Comparison of ENCODE assay signal across 23 cellular contexts in genomic region chr6:132362318-132363185, GRCh38. TPM values are rescaled to one million over a fixed set of nuclear protein-coding genes. Genes with fewer than 3 reads are reported as not detected.
DNase-seq lines count a peak whose midpoint lies in the region; ATAC-seq, FAIRE-seq and TF ChIP-seq lines count a peak whose summit lies in the region.
"Had no signal": no experiment of that assay in that cellular context is flagged by ENCODE, and none has a peak within 500 bp of the region (broad histone marks: within the 10 kb centered on the region; RNA-seq: fewer than 3 reads in every experiment).

No MANE protein-coding gene starts in this region.

- H3K4me3 ChIP-seq in ACC112 (ENCODE audit: low read depth, low read length) (no peak overlapping the region), keratinocyte (ENCODE audit: control insufficient read depth in 2 of 3, extremely low read depth in 1 of 3, insufficient read depth in 2 of 3, low read depth in 1 of 3, low read length in 3 of 3) (no peak overlapping the region), small intestine (ENCODE audit: low read depth in 1 of 2, low read length in 2 of 2) (no peak overlapping the region)
- H3K4me3 ChIP-seq: neural progenitor cell, stomach, uterus had no signal

- peaks cover 11% of the 10 kb centered on the region for H3K4me1 Mint-ChIP-seq in activated T-helper 17 cell treated with anti-CD3 and anti-CD28 coated beads, Interleukin-2, amount 50 U/mL, for 72 hours

- H3K36me3 Mint-ChIP-seq in activated T-helper 17 cell treated with anti-CD3 and anti-CD28 coated beads, Interleukin-2, amount 50 U/mL, for 72 hours (ENCODE audit: low read depth): no peaks in the 10 kb centered on the region
- H3K36me3 Mint-ChIP-seq: activated naive CD8-positive, alpha-beta T cell treated with anti-CD3 and anti-CD28 coated beads, Interleukin-2, amount 10 ng/mL, durations not matched to agents 7 days and 5 days; neural progenitor cell had no signal

- DNase-seq in NCI-H524 (lab: John Stamatoyannopoulos, UW) (peak; percentile 52 to 86), keratinocyte (ENCODE audit: low read depth, low spot score) (no peak), small intestine (no peak)
- no peak for DNase-seq in central memory CD4-positive, alpha-beta T cell
- DNase-seq: activated CD4-positive, alpha-beta T cell treated with anti-CD3 and anti-CD28 coated beads, Interleukin-2, amount 50 U/mL, for 4 hours; activated naive CD8-positive, alpha-beta T cell treated with anti-CD3 and anti-CD28 coated beads, Interleukin-2, amount 10 ng/mL, durations not matched to agents 7 days and 5 days; activated T-cell treated with anti-CD3 and anti-CD28 coated beads, Interleukin-2, amount 50 U/mL, for 72 hours; CD8-positive, alpha-beta memory T cell; DND-41; hypothalamus; kidney glomerular epithelial cell; mesendoderm; NCI-H1694 treated with DMSO at 0.1 percent for 48 hours; NCI-H446; stimulated activated CD4-positive, alpha-beta T cell treated with anti-CD3 and anti-CD28 coated beads, Interleukin-15, amount 100 ng/mL, for 24 hours; stomach; uterus had no signal

- H3K79me2 ChIP-seq in ACC112 (ENCODE audit: control insufficient read depth, insufficient read depth, low read length, unreplicated experiment) (no peaks in the 10 kb centered on the region), keratinocyte (ENCODE audit: control insufficient read depth, insufficient read depth, low read length) (no peaks in the 10 kb centered on the region)

- peak; percentile 13 for FAIRE-seq in keratinocyte (lab: Jason Lieb, UNC)
- no peak for FAIRE-seq in small intestine (lab: Jason Lieb, UNC)

- dilution Hi-C loops in keratinocyte (cut with MboI; ENCODE audit: extremely low pct_ligation_motif_present, low sequenced_read_pairs): no loop called here

- no peak overlapping the region for H3K27ac Mint-ChIP-seq in activated T-helper 17 cell treated with anti-CD3 and anti-CD28 coated beads, Interleukin-2, amount 50 U/mL, for 72 hours
- H3K27ac Mint-ChIP-seq: activated naive CD8-positive, alpha-beta T cell treated with anti-CD3 and anti-CD28 coated beads, Interleukin-2, amount 10 ng/mL, durations not matched to agents 7 days and 5 days; activated T-cell treated with anti-CD3 and anti-CD28 coated beads, Interleukin-2, amount 50 U/mL, for 72 hours; neural progenitor cell had no signal

- whole genome bisulfite sequencing in small intestine, 3 donors: 38 to 62% (median 49%) methylated on average over 6 of the region's 6 CpGs

- H3K9me1 ChIP-seq in keratinocyte (ENCODE audit: control insufficient read depth, extremely low read depth, insufficient read depth, low read length): no peaks in the 10 kb centered on the region

- no peak overlapping the region for H3K9ac ChIP-seq in keratinocyte (ENCODE audit: control insufficient read depth, extremely low read depth, insufficient read depth, low read length)
- H3K9ac ChIP-seq: neural progenitor cell had no signal

- H3K4me3 Mint-ChIP-seq in activated T-helper 17 cell treated with anti-CD3 and anti-CD28 coated beads, Interleukin-2, amount 50 U/mL, for 72 hours: no peak overlapping the region
- H3K4me3 Mint-ChIP-seq: activated naive CD8-positive, alpha-beta T cell treated with anti-CD3 and anti-CD28 coated beads, Interleukin-2, amount 10 ng/mL, durations not matched to agents 7 days and 5 days; activated T-cell treated with anti-CD3 and anti-CD28 coated beads, Interleukin-2, amount 50 U/mL, for 72 hours; CD8-positive, alpha-beta memory T cell; neural progenitor cell had no signal

- no peak overlapping the region for H3K4me2 ChIP-seq in keratinocyte (ENCODE audit: control insufficient read depth, extremely low read depth, insufficient read depth, low read depth, low read length)
- H3K4me2 ChIP-seq: neural progenitor cell had no signal

- H2AFZ ChIP-seq in ACC112 (ENCODE audit: low read length, unreplicated experiment) (peak overlapping the region; percentile 44), keratinocyte (ENCODE audit: control insufficient read depth, low read length) (no peak overlapping the region)
- H2AFZ ChIP-seq: neural progenitor cell had no signal

- H3K27ac ChIP-seq in ACC112 (ENCODE audit: low read depth, low read length) (no peak overlapping the region), keratinocyte (ENCODE audit: control insufficient read depth, insufficient read depth, low read length) (no peak overlapping the region), small intestine (ENCODE audit: low read depth in 1 of 2, low read length in 1 of 2) (no peak overlapping the region)
- H3K27ac ChIP-seq: neural progenitor cell, stomach had no signal

- peaks cover 22% of the 10 kb centered on the region for H3K27me3 Mint-ChIP-seq in activated T-helper 17 cell treated with anti-CD3 and anti-CD28 coated beads, Interleukin-2, amount 50 U/mL, for 72 hours

- H4K20me1 ChIP-seq in keratinocyte (ENCODE audit: control insufficient read depth, extremely low read depth, insufficient read depth, low read length): no peaks in the 10 kb centered on the region

- H3K27me3 ChIP-seq in ACC112 (ENCODE audit: insufficient read depth, low read length): no peaks in the 10 kb centered on the region
- H3K27me3 ChIP-seq in keratinocyte (ENCODE audit: control insufficient read depth, extremely low read depth, insufficient read depth, low read length): no peaks in the 10 kb centered on the region
- H3K27me3 ChIP-seq in small intestine (ENCODE audit: control insufficient read depth in 2 of 2, insufficient read depth in 2 of 2, low read length in 2 of 2): no peaks in the 10 kb centered on the region
- H3K27me3 ChIP-seq: neural progenitor cell, stomach, uterus had no signal

- peak; percentile 54 for ATAC-seq in activated T-helper 17 cell treated with anti-CD3 and anti-CD28 coated beads, Interleukin-2, amount 50 U/mL, for 72 hours (replicated peaks)
- ATAC-seq in HG02973 (IDR thresholded peaks at IDR 0.05; ENCODE audit: unreplicated experiment) (no peak), HG03460 (IDR thresholded peaks at IDR 0.05; ENCODE audit: unreplicated experiment) (no peak)
- ATAC-seq: HCT116 had no signal

- H3K4me1 ChIP-seq in ACC112 (ENCODE audit: control insufficient read depth, insufficient read depth, low read length, unreplicated experiment) (peaks cover 6% of the 10 kb centered on the region), keratinocyte (ENCODE audit: control insufficient read depth, extremely low read depth, insufficient read depth, low read length) (no peaks in the 10 kb centered on the region), small intestine (ENCODE audit: control insufficient read depth in 2 of 2, insufficient read depth in 1 of 2, low read depth in 1 of 2, low read length in 1 of 2) (no peaks in the 10 kb centered on the region)
- H3K4me1 ChIP-seq: stomach, uterus had no signal

- TF ChIP-seq CTCF in keratinocyte (optimal IDR thresholded peaks at IDR 0.05 in 1 of 3, IDR thresholded peaks at IDR 0.05 in 1 of 3, conservative IDR thresholded peaks at IDR 0.05 in 1 of 3; ENCODE audit: extremely low read depth in 1 of 3, insufficient read depth in 2 of 3, low read length in 3 of 3): no peak

- H3K9me3 ChIP-seq in keratinocyte (ENCODE audit: control insufficient read depth, low read depth, low read length): no peaks in the 10 kb centered on the region
- H3K9me3 ChIP-seq in small intestine (ENCODE audit: control insufficient read depth, low read depth): no peaks in the 10 kb centered on the region
- H3K9me3 ChIP-seq: stomach, uterus had no signal

- no peaks in the 10 kb centered on the region for H3K9me3 Mint-ChIP-seq in activated T-helper 17 cell treated with anti-CD3 and anti-CD28 coated beads, Interleukin-2, amount 50 U/mL, for 72 hours
- H3K9me3 Mint-ChIP-seq: activated naive CD8-positive, alpha-beta T cell treated with anti-CD3 and anti-CD28 coated beads, Interleukin-2, amount 10 ng/mL, durations not matched to agents 7 days and 5 days; activated T-cell treated with anti-CD3 and anti-CD28 coated beads, Interleukin-2, amount 50 U/mL, for 72 hours; CD8-positive, alpha-beta memory T cell; neural progenitor cell had no signal

- H3K36me3 ChIP-seq in ACC112 (ENCODE audit: insufficient read depth, low read length) (no peaks in the 10 kb centered on the region), keratinocyte (ENCODE audit: control insufficient read depth in 2 of 2, extremely low read depth in 1 of 2, insufficient read depth in 2 of 2, low read length in 2 of 2) (no peaks in the 10 kb centered on the region), small intestine (ENCODE audit: control insufficient read depth in 2 of 2, insufficient read depth in 2 of 2, low read length in 2 of 2) (no peaks in the 10 kb centered on the region)
- H3K36me3 ChIP-seq: neural progenitor cell, stomach, uterus had no signal

RNA-seq across cellular contexts. Expression of gene MOXD1, which starts 38.7 kb away (rescaled TPM):
- not detected for total RNA-seq in activated T-helper 17 cell treated with anti-CD3 and anti-CD28 coated beads, Interleukin-2, amount 50 U/mL, for 72 hours
- polyA plus RNA-seq in keratinocyte (2.3 to 2.7 TPM (median 2.3 TPM) in 3 replicates), small intestine (1 to 10 TPM in 2 of 3 donors, under 1 TPM in 1; 0.45 to 2.5 (median 1.9) TPM)
- 0.16 TPM for polyA plus RNA-seq in keratinocyte (2011; ENCODE audit: low read depth)
- 1.0 and 1.9 TPM in 2 replicates for polyA plus RNA-seq in keratinocyte (2011; cell fraction: cytosol; rRNA removed)
- polyA plus RNA-seq in keratinocyte (2011; cell fraction: nucleus; rRNA removed): 1.9 and 2.0 TPM in 2 replicates
- 0.35 and 2.1 TPM in 2 replicates for polyA plus RNA-seq in keratinocyte (2012; ENCODE audit: low replicate concordance)
- polyA minus RNA-seq in keratinocyte: 0.75 to 1.7 TPM (median 1.6 TPM) in 3 replicates
- 1.2 TPM for polyA minus RNA-seq in keratinocyte (2011; cell fraction: cytosol; rRNA and poly(A)+ RNA removed)
- polyA minus RNA-seq in keratinocyte (2011; cell fraction: nucleus; rRNA and poly(A)+ RNA removed): 2.3 TPM in 2 replicates
- total RNA-seq: activated naive CD8-positive, alpha-beta T cell treated with anti-CD3 and anti-CD28 coated beads, Interleukin-2, amount 10 ng/mL, durations not matched to agents 7 days and 5 days; activated T-cell treated with anti-CD3 and anti-CD28 coated beads, Interleukin-2, amount 50 U/mL, for 72 hours; CD8-positive, alpha-beta memory T cell had no signal

Comparison
In these comparisons a context has a peak if more than half of its experiments do, and no peak if none do; other contexts are left out.
1. DNase-seq: peak in NCI-H524 (2 of 2); none in keratinocyte (single experiment), small intestine (single experiment) and central memory CD4-positive, alpha-beta T cell (single experiment).